In genomic region chr12:46933947-46934346, GRCh38 we compare ENCODE assay signal across 8 cellular contexts.
DNase-seq lines count a peak whose midpoint lies in the region; ATAC-seq, FAIRE-seq and TF ChIP-seq lines count a peak whose summit lies in the region.

No MANE protein-coding gene starts in this region.

- no peak overlapping the region for H3K27ac Mint-ChIP-seq in activated T-cell treated with anti-CD3 and anti-CD28 coated beads, Interleukin-2, amount 50 U/mL, for 24 hours

- H3K4me3 ChIP-seq in fibroblast of the aortic adventitia (ENCODE audit: low read depth, low read length) (no peak overlapping the region), psoas muscle (no peak overlapping the region)

- H3K27me3 Mint-ChIP-seq in activated T-cell treated with anti-CD3 and anti-CD28 coated beads, Interleukin-2, amount 50 U/mL, for 24 hours = peaks cover 21% of the 10 kb centered on the region

- no peaks in the 10 kb centered on the region for H3K9me3 ChIP-seq in psoas muscle

- peak; percentile 31 for FAIRE-seq in GM19239 (lab: Jason Lieb, UNC)

- ATAC-seq in psoas muscle = peak; percentile 74 to 95 (median 84)

- DNase-seq in AG08396 (ENCODE audit: low spot score) (peak; percentile 23), GM19239 (ENCODE audit: insufficient read length, low spot score) (no peak), RWPE1 (ENCODE audit: low spot score) (peak; percentile 43), fibroblast of the aortic adventitia (ENCODE audit: low read depth) (peak; percentile 86), psoas muscle (no peak), 8988T (no peak)
- no peak for DNase-seq in activated T-cell treated with anti-CD3 and anti-CD28 coated beads, Interleukin-2, amount 50 U/mL, for 24 hours
- DNase-seq in activated CD4-positive, alpha-beta T cell treated with anti-CD3 and anti-CD28 coated beads, Interleukin-2, amount 50 U/mL, for 48 hours = no peak

- CTCF ChIA-PET in RWPE1 (lab: Yijun Ruan, JAX) = interaction anchor here (0.7 to 1.5 kb wide), 4 partner anchors 87 to 814 kb away, joined by 3 to 6 read pairs (median 3); no protein-coding TSS in a partner anchor

- 19 to 45% (median 28%) methylated on average over 1 of the region's 1 CpG for WGBS in psoas muscle, 3 donors

- no peak overlapping the region for H3K4me3 Mint-ChIP-seq in activated T-cell treated with anti-CD3 and anti-CD28 coated beads, Interleukin-2, amount 50 U/mL, for 24 hours

- H3K27me3 ChIP-seq in psoas muscle (ENCODE audit: insufficient read depth in 3 of 3, low read length in 2 of 3) = no peaks in the 10 kb centered on the region

- H3K36me3 Mint-ChIP-seq in activated T-cell treated with anti-CD3 and anti-CD28 coated beads, Interleukin-2, amount 50 U/mL, for 24 hours (ENCODE audit: low read depth) = no peaks in the 10 kb centered on the region

- H3K4me1 ChIP-seq in psoas muscle = peaks cover 4% of the 10 kb centered on the region

- POLR2A ChIA-PET in RWPE1 (lab: Yijun Ruan, JAX; ENCODE audit: low non-redundant PET) = no interaction called here

- intact Hi-C loops in psoas muscle (cut with DNase I) = loop anchor here (5.0 to 10.0 kb wide), 3 partner anchors 589 to 809 kb away; no protein-coding TSS in a partner anchor

- H3K36me3 ChIP-seq in psoas muscle (ENCODE audit: insufficient read depth in 1 of 2, low read depth in 1 of 2) = no peaks in the 10 kb centered on the region

- H3K27ac ChIP-seq in RWPE1 (no peak overlapping the region), psoas muscle (no peak overlapping the region)

- H3K9me3 Mint-ChIP-seq in activated T-cell treated with anti-CD3 and anti-CD28 coated beads, Interleukin-2, amount 50 U/mL, for 24 hours = no peaks in the 10 kb centered on the region

- H3K4me1 Mint-ChIP-seq in activated T-cell treated with anti-CD3 and anti-CD28 coated beads, Interleukin-2, amount 50 U/mL, for 24 hours (ENCODE audit: low read depth) = no peaks in the 10 kb centered on the region

- peak; percentile 74 for TF ChIP-seq CTCF in RWPE1 (conservative IDR thresholded peaks at IDR 0.05; ENCODE audit: low read depth)
- peak; percentile 69 for TF ChIP-seq CTCF in fibroblast of the aortic adventitia (IDR thresholded peaks at IDR 0.05; ENCODE audit: insufficient read depth, low read length)
- peak; percentile 68 for TF ChIP-seq CTCF in psoas muscle (IDR thresholded peaks at IDR 0.05)

Comparison
In these comparisons a context has a peak if more than half of its experiments do, and no peak if none do; other contexts are left out.
1. DNase-seq: peak in AG08396 (single experiment), RWPE1 (single experiment) and fibroblast of the aortic adventitia (single experiment); none in GM19239 (single experiment), psoas muscle (0 of 2), 8988T (single experiment), activated T-cell treated with anti-CD3 and anti-CD28 coated beads, Interleukin-2, amount 50 U/mL, for 24 hours (single experiment) and activated CD4-positive, alpha-beta T cell treated with anti-CD3 and anti-CD28 coated beads, Interleukin-2, amount 50 U/mL, for 48 hours (0 of 2).
2. Peak in every context shown above with its lines, with median percentiles within 50 percentile points of each other: CTCF ChIP-seq.